Comparison of ENCODE assay signal across 12 cellular contexts in genomic region chr1:225883616-225884265, GRCh38. TPM values are rescaled to one million over a fixed set of nuclear protein-coding genes. Genes with fewer than 3 reads are reported as not detected.
DNase-seq lines count a peak whose midpoint lies in the region; ATAC-seq and TF ChIP-seq lines count a peak whose summit lies in the region.
"Had no signal": no experiment of that assay in that cellular context is flagged by ENCODE, and none has a peak within 500 bp of the region (broad histone marks: within the 10 kb centered on the region; RNA-seq: fewer than 3 reads in every experiment).

No MANE protein-coding gene starts in this region.

- no peaks in the 10 kb centered on the region for H3K9me3 Mint-ChIP-seq in activated T-helper 2 cell treated with anti-CD3 and anti-CD28 coated beads, Interferon-gamma antibody, Interleukin-2, Interleukin-4, amounts not matched to agents 10 μg/mL and 5 μg/mL and 100 μg/mL, durations not matched to agents 14 hours and 24 hours and 36 hours

- H2BK5ac ChIP-seq in mesendoderm (ENCODE audit: low read length): no peak overlapping the region

- H3K27me3 Mint-ChIP-seq in activated T-helper 2 cell treated with anti-CD3 and anti-CD28 coated beads, Interferon-gamma antibody, Interleukin-2, Interleukin-4, amounts not matched to agents 10 μg/mL and 5 μg/mL and 100 μg/mL, durations not matched to agents 14 hours and 24 hours and 36 hours (ENCODE audit: low read depth): peaks cover 18% of the 10 kb centered on the region

- H3K23ac ChIP-seq in mesendoderm (ENCODE audit: low read length): no peak overlapping the region

- H2BK15ac ChIP-seq in mesendoderm (replicated peaks; ENCODE audit: low read depth): no peak overlapping the region

- H3K9me3 ChIP-seq in left ventricle myocardium inferior (replicated peaks): no peaks in the 10 kb centered on the region
- H3K9me3 ChIP-seq in effector memory CD4-positive, alpha-beta T cell (ENCODE audit: control insufficient read depth, low read length): no peaks in the 10 kb centered on the region
- H3K9me3 ChIP-seq: right atrium auricular region had no signal

- H3K56ac ChIP-seq in mesendoderm (ENCODE audit: low read length): peak overlapping the region; percentile 53

- ATAC-seq in Right ventricle myocardium inferior: no peak

- H2AK5ac ChIP-seq in mesendoderm (ENCODE audit: low read length): peak overlapping the region; percentile 81

- H3K9ac ChIP-seq in mesendoderm (ENCODE audit: low read length): no peak overlapping the region

- H3K27me3 ChIP-seq in left ventricle myocardium inferior (ENCODE audit: low read depth) (peaks cover 14% of the 10 kb centered on the region), mesendoderm (ENCODE audit: insufficient read depth, low read length, poor library complexity) (no peaks in the 10 kb centered on the region)
- H3K27me3 ChIP-seq in effector memory CD4-positive, alpha-beta T cell (replicated peaks; ENCODE audit: control insufficient read depth, insufficient read depth, low read length, poor library complexity, severe bottlenecking): no peaks in the 10 kb centered on the region
- H3K27me3 ChIP-seq: right atrium auricular region had no signal

- no peak overlapping the region for H3K4me2 ChIP-seq in mesendoderm (ENCODE audit: low read length)

- no CpG with 5 or more reads among the region's 11 CpGs for WGBS in mesendoderm (ENCODE audit: extremely low coverage, insufficient coverage, low lambda C conversion rate)

- peaks cover 18% of the 10 kb centered on the region for H3K79me2 ChIP-seq in mesendoderm (ENCODE audit: control insufficient read depth, insufficient read depth, low read length)

- H3K27ac ChIP-seq in left ventricle myocardium inferior (replicated peaks) (peak overlapping the region; percentile 94), mesendoderm (ENCODE audit: low read depth, low read length) (no peak overlapping the region)
- no peak overlapping the region for H3K27ac ChIP-seq in effector memory CD4-positive, alpha-beta T cell (ENCODE audit: insufficient read depth, low read length, poor library complexity, severe bottlenecking)

- no peak overlapping the region for H4K8ac ChIP-seq in mesendoderm (ENCODE audit: low read depth, low read length)

- H3K36me3 Mint-ChIP-seq in activated T-helper 2 cell treated with anti-CD3 and anti-CD28 coated beads, Interferon-gamma antibody, Interleukin-2, Interleukin-4, amounts not matched to agents 10 μg/mL and 5 μg/mL and 100 μg/mL, durations not matched to agents 14 hours and 24 hours and 36 hours (ENCODE audit: low read depth): no peaks in the 10 kb centered on the region

- no peak for TF ChIP-seq CTCF in left ventricle myocardium inferior (IDR thresholded peaks at IDR 0.05; ENCODE audit: borderline replicate concordance)

- H3K4me1 Mint-ChIP-seq in activated T-helper 2 cell treated with anti-CD3 and anti-CD28 coated beads, Interferon-gamma antibody, Interleukin-2, Interleukin-4, amounts not matched to agents 10 μg/mL and 5 μg/mL and 100 μg/mL, durations not matched to agents 14 hours and 24 hours and 36 hours (ENCODE audit: low read depth): peaks cover 34% of the 10 kb centered on the region

- H3K27ac Mint-ChIP-seq in activated T-helper 2 cell treated with anti-CD3 and anti-CD28 coated beads, Interferon-gamma antibody, Interleukin-2, Interleukin-4, amounts not matched to agents 10 μg/mL and 5 μg/mL and 100 μg/mL, durations not matched to agents 14 hours and 24 hours and 36 hours: no peak overlapping the region

- H3K18ac ChIP-seq in mesendoderm (ENCODE audit: low read length): no peak overlapping the region

- H2BK120ac ChIP-seq in mesendoderm (ENCODE audit: low read depth, low read length): no peak overlapping the region

- H3K79me1 ChIP-seq in mesendoderm (ENCODE audit: low read length): peaks cover 13% of the 10 kb centered on the region

- no peak overlapping the region for H4K5ac ChIP-seq in mesendoderm (ENCODE audit: low read length)

- DNase-seq in left ventricle myocardium inferior (no peak), Right ventricle myocardium inferior (ENCODE audit: missing footprints) (no peak), mesendoderm (no peak), KG1 (lab: John Stamatoyannopoulos, UW) (no peak), HCEC 1CT (no peak)
- no peak for DNase-seq in activated T-helper 2 cell treated with anti-CD3 and anti-CD28 coated beads, Interferon-gamma antibody, Interleukin-2, Interleukin-4, amounts not matched to agents 10 μg/mL and 5 μg/mL and 100 μg/mL, durations not matched to agents 14 hours and 24 hours and 36 hours (ENCODE audit: low spot score)
- DNase-seq in stimulated activated CD4-positive, alpha-beta T cell treated with anti-CD3 and anti-CD28 coated beads, Interleukin-4, amount 100 ng/mL, for 24 hours: no peak
- DNase-seq in effector memory CD4-positive, alpha-beta T cell: no peak
- DNase-seq: activated CD4-positive, alpha-beta T cell treated with anti-CD3 and anti-CD28 coated beads for 4 hours; cortex of kidney; NK-92 treated with Interleukin-12 subunit alpha and Interleukin-12 subunit beta, amount 100 ng/mL, for 24 hours had no signal

- intact Hi-C loops in left ventricle myocardium inferior (cut with micrococcal nuclease) (no loop called here), Right ventricle myocardium inferior (cut with DNase I) (loop anchor here (5.0 kb wide), 1 partner anchor 71 kb away; the partner anchor contains the start of gene EPHX1)
- intact Hi-C loops in activated T-helper 2 cell treated with anti-CD3 and anti-CD28 coated beads, Interferon-gamma antibody, Interleukin-2, Interleukin-4, amounts not matched to agents 10 μg/mL and 5 μg/mL and 100 μg/mL, durations not matched to agents 14 hours and 24 hours and 36 hours (cut with micrococcal nuclease): loop anchor here (2.0 to 5.0 kb wide), 2 partner anchors 41 to 114 kb away; partner anchors contain the start of genes PYCR2 and SDE2

- H3K4ac ChIP-seq in mesendoderm (ENCODE audit: low read depth, low read length): no peak overlapping the region

- H3K4me1 ChIP-seq in left ventricle myocardium inferior (peaks cover 50% of the 10 kb centered on the region), mesendoderm (ENCODE audit: control insufficient read depth, low read depth, low read length) (peaks cover 5% of the 10 kb centered on the region)
- peaks cover 28% of the 10 kb centered on the region for H3K4me1 ChIP-seq in effector memory CD4-positive, alpha-beta T cell (ENCODE audit: control insufficient read depth, insufficient read depth, low read length, poor library complexity, severe bottlenecking)

- H3K4me3 Mint-ChIP-seq in activated T-helper 2 cell treated with anti-CD3 and anti-CD28 coated beads, Interferon-gamma antibody, Interleukin-2, Interleukin-4, amounts not matched to agents 10 μg/mL and 5 μg/mL and 100 μg/mL, durations not matched to agents 14 hours and 24 hours and 36 hours (ENCODE audit: low read depth): peak overlapping the region; percentile 84

- H3K36me3 ChIP-seq in left ventricle myocardium inferior: no peaks in the 10 kb centered on the region
- H3K36me3 ChIP-seq in mesendoderm (ENCODE audit: control insufficient read depth, insufficient read depth, low read length): peaks cover 1% of the 10 kb centered on the region
- no peaks in the 10 kb centered on the region for H3K36me3 ChIP-seq in effector memory CD4-positive, alpha-beta T cell (ENCODE audit: control insufficient read depth, insufficient read depth, low read length)
- H3K36me3 ChIP-seq: right atrium auricular region had no signal

- peak overlapping the region; percentile 96 for H3K4me3 ChIP-seq in left ventricle myocardium inferior
- no peak overlapping the region for H3K4me3 ChIP-seq in mesendoderm (ENCODE audit: low read length)
- no peak overlapping the region for H3K4me3 ChIP-seq in effector memory CD4-positive, alpha-beta T cell (ENCODE audit: insufficient read depth, low read depth, low read length, poor library complexity, severe bottlenecking)

RNA-seq across cellular contexts. Expression of gene TMEM63A, which starts 1.6 kb away (rescaled TPM):
- total RNA-seq in left ventricle myocardium inferior: 30.4 TPM
- total RNA-seq in Right ventricle myocardium inferior: 30.6 TPM
- total RNA-seq in activated T-helper 2 cell treated with anti-CD3 and anti-CD28 coated beads, Interferon-gamma antibody, Interleukin-2, Interleukin-4, amounts not matched to agents 10 μg/mL and 5 μg/mL and 100 μg/mL, durations not matched to agents 14 hours and 24 hours and 36 hours: 32.5 and 33.5 TPM in 2 replicates
- 32.2 TPM for polyA plus RNA-seq in mesendoderm (2013, experiment 1 of 2)
- 34.0 TPM for polyA plus RNA-seq in mesendoderm (2013, experiment 2 of 2)

RNA-seq across cellular contexts. Expression of gene LEFTY1, which starts 5.2 kb away (rescaled TPM):
- total RNA-seq in left ventricle myocardium inferior (0.55 TPM), Right ventricle myocardium inferior (not detected)
- not detected in 2 replicates for total RNA-seq in activated T-helper 2 cell treated with anti-CD3 and anti-CD28 coated beads, Interferon-gamma antibody, Interleukin-2, Interleukin-4, amounts not matched to agents 10 μg/mL and 5 μg/mL and 100 μg/mL, durations not matched to agents 14 hours and 24 hours and 36 hours
- polyA plus RNA-seq in mesendoderm (2013, experiment 1 of 2): 42.5 TPM
- 42.7 TPM for polyA plus RNA-seq in mesendoderm (2013, experiment 2 of 2)

RNA-seq across cellular contexts. Expression of gene PYCR2, which starts 40.3 kb away (rescaled TPM):
- total RNA-seq in left ventricle myocardium inferior: 64.0 TPM
- total RNA-seq in Right ventricle myocardium inferior: 58.6 TPM
- total RNA-seq in activated T-helper 2 cell treated with anti-CD3 and anti-CD28 coated beads, Interferon-gamma antibody, Interleukin-2, Interleukin-4, amounts not matched to agents 10 μg/mL and 5 μg/mL and 100 μg/mL, durations not matched to agents 14 hours and 24 hours and 36 hours: 117 and 121 TPM in 2 replicates
- polyA plus RNA-seq in mesendoderm (2013, experiment 1 of 2): 94.1 TPM
- polyA plus RNA-seq in mesendoderm (2013, experiment 2 of 2): 95.3 TPM

RNA-seq across cellular contexts. Expression of gene LEFTY2, which starts 57.3 kb away (rescaled TPM):
- total RNA-seq in left ventricle myocardium inferior: 0.69 TPM
- 0.19 TPM for total RNA-seq in Right ventricle myocardium inferior
- not detected in 2 replicates for total RNA-seq in activated T-helper 2 cell treated with anti-CD3 and anti-CD28 coated beads, Interferon-gamma antibody, Interleukin-2, Interleukin-4, amounts not matched to agents 10 μg/mL and 5 μg/mL and 100 μg/mL, durations not matched to agents 14 hours and 24 hours and 36 hours
- polyA plus RNA-seq in mesendoderm (2013, experiment 1 of 2): 11.8 TPM
- 13.3 TPM for polyA plus RNA-seq in mesendoderm (2013, experiment 2 of 2)
